ENCODE assay signal across 8 cellular contexts in genomic region chr17:66301864-66302741, GRCh38. TPM values are rescaled to one million over a fixed set of nuclear protein-coding genes. Genes with fewer than 3 reads are reported as not detected.
A peak's percentile ranks its signal among the peaks of the same experiment; 100 is the strongest.
DNase-seq lines count a peak whose midpoint lies in the region; ATAC-seq and TF ChIP-seq lines count a peak whose summit lies in the region.

TSS of gene PRKCA (plus strand) at chr17:66302613.

- no peaks in the 10 kb centered on the region for H3K9me3 ChIP-seq in colonic mucosa

- peak within 1 kb of the TSS; percentile 98 for H3K27ac Mint-ChIP-seq in activated CD4-positive, alpha-beta T cell treated with anti-CD3 and anti-CD28 coated beads, Interleukin-2, amount 10 ng/mL, durations not matched to agents 24 days and 14 days

- peaks cover 29% of the 10 kb centered on the region for H3K36me3 Mint-ChIP-seq in activated CD4-positive, alpha-beta T cell treated with anti-CD3 and anti-CD28 coated beads, Interleukin-2, amount 10 ng/mL, durations not matched to agents 24 days and 14 days (ENCODE audit: low read depth)

- peak within 1 kb of the TSS; percentile 96 for H3K4me3 Mint-ChIP-seq in activated CD4-positive, alpha-beta T cell treated with anti-CD3 and anti-CD28 coated beads, Interleukin-2, amount 10 ng/mL, durations not matched to agents 24 days and 14 days

- ATAC-seq in HG02678 (IDR thresholded peaks at IDR 0.05; ENCODE audit: unreplicated experiment) (peak; percentile 85), left colon (peak; percentile 76), HG03095 (IDR thresholded peaks at IDR 0.05; ENCODE audit: unreplicated experiment) (no peak)

- H3K9me3 Mint-ChIP-seq in activated CD4-positive, alpha-beta T cell treated with anti-CD3 and anti-CD28 coated beads, Interleukin-2, amount 10 ng/mL, durations not matched to agents 24 days and 14 days, result no peaks in the 10 kb centered on the region

- H3K4me1 Mint-ChIP-seq in activated CD4-positive, alpha-beta T cell treated with anti-CD3 and anti-CD28 coated beads, Interleukin-2, amount 10 ng/mL, durations not matched to agents 24 days and 14 days, result peaks cover 44% of the 10 kb centered on the region

- DNase-seq in NCI-H2196 (lab: John Stamatoyannopoulos, UW; ENCODE audit: unreplicated experiment) (peak; percentile 82), colonic mucosa (peak; percentile 75), left colon (peak; percentile 65 to 83)
- peak; percentile 94 for DNase-seq in activated CD4-positive, alpha-beta T cell treated with anti-CD3 and anti-CD28 coated beads, Interleukin-2, amount 10 ng/mL, durations not matched to agents 24 days and 14 days
- DNase-seq in stimulated activated CD4-positive, alpha-beta T cell treated with anti-CD3 and anti-CD28 coated beads, Interleukin-1b, Interleukin-23, amount 100 ng/mL, for 4 hours (ENCODE audit: low read depth in 2 of 2), result peak; percentile 55 to 72

- no peaks in the 10 kb centered on the region for H3K36me3 ChIP-seq in colonic mucosa

- H3K9ac ChIP-seq in colonic mucosa (ENCODE audit: low read depth in 2 of 2, low read length in 2 of 2), result peak within 1 kb of the TSS; percentile 64 to 83

- intact Hi-C loops in activated CD4-positive, alpha-beta T cell treated with anti-CD3 and anti-CD28 coated beads, Interleukin-2, amount 10 ng/mL, durations not matched to agents 24 days and 14 days (cut with micrococcal nuclease), result loop anchor here (5.0 kb wide), 2 partner anchors 45 to 365 kb away; no protein-coding TSS in a partner anchor
- intact Hi-C loops in colonic mucosa (cut with DNase I) (loop anchor here (10.0 kb wide), 1 partner anchor 123 kb away; no protein-coding TSS in a partner anchor), left colon (cut with DNase I, micrococcal nuclease) (no loop called here)

- no peak for TF ChIP-seq CTCF in GM12875 (IDR thresholded peaks at IDR 0.05; ENCODE audit: borderline replicate concordance, insufficient read depth, low read depth, low read length)
- TF ChIP-seq CTCF in colonic mucosa (IDR thresholded peaks at IDR 0.05), result no peak

- no peaks in the 10 kb centered on the region for H3K4me1 ChIP-seq in colonic mucosa

- peak within 1 kb of the TSS; percentile 76 for H3K27ac ChIP-seq in colonic mucosa

- H3K4me3 ChIP-seq in GM12875 (ENCODE audit: low read depth, low read length) (peak within 1 kb of the TSS; percentile 61), colonic mucosa (peak within 1 kb of the TSS; percentile 83)

- no peaks in the 10 kb centered on the region for H3K27me3 ChIP-seq in colonic mucosa

- H3K27me3 Mint-ChIP-seq in activated CD4-positive, alpha-beta T cell treated with anti-CD3 and anti-CD28 coated beads, Interleukin-2, amount 10 ng/mL, durations not matched to agents 24 days and 14 days, result no peaks in the 10 kb centered on the region

RNA-seq across cellular contexts. Expression of gene PRKCA, which starts in this region (rescaled TPM):
- 164 TPM in 2 replicates for total RNA-seq in activated CD4-positive, alpha-beta T cell treated with anti-CD3 and anti-CD28 coated beads, Interleukin-2, amount 10 ng/mL, durations not matched to agents 24 days and 14 days
- total RNA-seq in colonic mucosa (10 to 100 TPM; 40.0 to 41.8 TPM), left colon (10 to 100 TPM; 43.0 to 53.0 TPM)

Comparison
In these comparisons a context has a peak if more than half of its experiments do, and no peak if none do; other contexts are left out.
1. intact Hi-C loops: an anchor here in activated CD4-positive, alpha-beta T cell treated with anti-CD3 and anti-CD28 coated beads, Interleukin-2, amount 10 ng/mL, durations not matched to agents 24 days and 14 days (5.0 kb wide) and colonic mucosa (10.0 kb wide); none called in left colon.